ENCODE assay signal across 9 cellular contexts in genomic region chr5:67095346-67095871, GRCh38.
DNase-seq lines count a peak whose midpoint lies in the region; ATAC-seq and TF ChIP-seq lines count a peak whose summit lies in the region.
"Had no signal": no experiment of that assay in that cellular context is flagged by ENCODE, and none has a peak within 500 bp of the region (broad histone marks: within the 10 kb centered on the region; RNA-seq: fewer than 3 reads in every experiment).

No MANE protein-coding gene starts in this region.

- TF ChIP-seq CTCF in astrocyte of the spinal cord (IDR thresholded peaks at IDR 0.05; ENCODE audit: low read depth, low read length) (no peak), progenitor cell of endocrine pancreas (IDR thresholded peaks at IDR 0.05; ENCODE audit: unreplicated experiment) (no peak)

- H3K9me3 Mint-ChIP-seq in progenitor cell of endocrine pancreas (ENCODE audit: low read depth) = no peaks in the 10 kb centered on the region
- H3K9me3 Mint-ChIP-seq in stimulated activated naive CD8-positive, alpha-beta T cell treated with anti-CD3 and anti-CD28 coated beads, Interleukin-15, amount 100 ng/mL, for 72 hours = no peaks in the 10 kb centered on the region

- peak overlapping the region; percentile 17 for H3K4me3 Mint-ChIP-seq in progenitor cell of endocrine pancreas (ENCODE audit: low read depth)
- no peak overlapping the region for H3K4me3 Mint-ChIP-seq in stimulated activated naive CD8-positive, alpha-beta T cell treated with anti-CD3 and anti-CD28 coated beads, Interleukin-15, amount 100 ng/mL, for 72 hours

- peak; percentile 77 for DNase-seq in DMS53 (lab: John Stamatoyannopoulos, UW)
- DNase-seq in astrocyte of the spinal cord (ENCODE audit: low read depth, low spot score) = peak; percentile 60
- peak; percentile 80 for DNase-seq in left ventricle myocardium superior
- no peak for DNase-seq in progenitor cell of endocrine pancreas (ENCODE audit: low spot score, unreplicated experiment)
- no peak for DNase-seq in stimulated activated CD4-positive, alpha-beta T cell treated with anti-CD3 and anti-CD28 coated beads, Interleukin-1b, Interleukin-23, amount 100 ng/mL, for 48 hours
- DNase-seq in stimulated activated naive CD8-positive, alpha-beta T cell treated with anti-CD3 and anti-CD28 coated beads, Interleukin-15, amount 100 ng/mL, for 72 hours = no peak
- DNase-seq in stimulated activated naive CD8-positive, alpha-beta T cell treated with anti-CD3 and anti-CD28 coated beads, Interleukin-15, Interleukin-2, amounts not matched to agents 100 U/mL and 50 U/mL, for 24 hours = no peak
- DNase-seq: Kasumi-1 had no signal

- no peak overlapping the region for H3K4me3 ChIP-seq in astrocyte of the spinal cord (ENCODE audit: low read depth, low read length)

- intact Hi-C loops in left ventricle myocardium superior (cut with micrococcal nuclease) = no loop called here

- H3K27ac Mint-ChIP-seq in progenitor cell of endocrine pancreas = peak overlapping the region; percentile 92
- H3K27ac Mint-ChIP-seq in stimulated activated naive CD8-positive, alpha-beta T cell treated with anti-CD3 and anti-CD28 coated beads, Interleukin-15, amount 100 ng/mL, for 72 hours = peak overlapping the region in 1 of 2 donors; percentile 5

- H3K27me3 Mint-ChIP-seq in progenitor cell of endocrine pancreas = peaks cover 3% of the 10 kb centered on the region
- no peaks in the 10 kb centered on the region for H3K27me3 Mint-ChIP-seq in stimulated activated naive CD8-positive, alpha-beta T cell treated with anti-CD3 and anti-CD28 coated beads, Interleukin-15, amount 100 ng/mL, for 72 hours

- H3K36me3 Mint-ChIP-seq in progenitor cell of endocrine pancreas (ENCODE audit: insufficient read depth) = peaks cover 9% of the 10 kb centered on the region

- ATAC-seq in left ventricle myocardium superior = peak; percentile 96
- no peak for ATAC-seq in stimulated activated naive CD8-positive, alpha-beta T cell treated with anti-CD3 and anti-CD28 coated beads, Interleukin-15, amount 100 ng/mL, for 72 hours
- ATAC-seq in GM19397 (IDR thresholded peaks at IDR 0.05; ENCODE audit: unreplicated experiment) = no peak
- no peak for ATAC-seq in stimulated activated naive CD8-positive, alpha-beta T cell treated with anti-CD3 and anti-CD28 coated beads, Interleukin-15, Interleukin-2, amounts not matched to agents 100 U/mL and 50 U/mL, for 24 hours

- in situ Hi-C loops in astrocyte of the spinal cord (cut with HindIII; ENCODE audit: low sequenced_read_pairs) = no loop called here

- peaks cover 46% of the 10 kb centered on the region for H3K4me1 Mint-ChIP-seq in progenitor cell of endocrine pancreas (ENCODE audit: low read depth)
- peaks cover 6% of the 10 kb centered on the region for H3K4me1 Mint-ChIP-seq in stimulated activated naive CD8-positive, alpha-beta T cell treated with anti-CD3 and anti-CD28 coated beads, Interleukin-15, amount 100 ng/mL, for 72 hours

Comparison
In these comparisons a context has a peak if more than half of its experiments do, and no peak if none do; other contexts are left out.
1. DNase-seq: peak in DMS53 (single experiment), astrocyte of the spinal cord (single experiment) and left ventricle myocardium superior (single experiment); none in progenitor cell of endocrine pancreas (single experiment), stimulated activated CD4-positive, alpha-beta T cell treated with anti-CD3 and anti-CD28 coated beads, Interleukin-1b, Interleukin-23, amount 100 ng/mL, for 48 hours (single experiment), stimulated activated naive CD8-positive, alpha-beta T cell treated with anti-CD3 and anti-CD28 coated beads, Interleukin-15, amount 100 ng/mL, for 72 hours (0 of 2) and stimulated activated naive CD8-positive, alpha-beta T cell treated with anti-CD3 and anti-CD28 coated beads, Interleukin-15, Interleukin-2, amounts not matched to agents 100 U/mL and 50 U/mL, for 24 hours (single experiment).